22 cellular contexts compared by ENCODE assay signal in genomic region chr18:26640541-26640940, GRCh38.
DNase-seq lines count a peak whose midpoint lies in the region; ATAC-seq and TF ChIP-seq lines count a peak whose summit lies in the region.
"Had no signal": no experiment of that assay in that cellular context is flagged by ENCODE, and none has a peak within 500 bp of the region (broad histone marks: within the 10 kb centered on the region; RNA-seq: fewer than 3 reads in every experiment).

No MANE protein-coding gene starts in this region.

- H3K4me1 ChIP-seq in lower lobe of right lung, result no peaks in the 10 kb centered on the region
- H3K4me1 ChIP-seq: A549, BE2C had no signal

- peak overlapping the region; percentile 68 for H3K27ac ChIP-seq in angular gyrus (ENCODE audit: low read depth, low read length)
- peak overlapping the region in 44 of 59 donors; percentile 1 to 79 (median 64) for H3K27ac ChIP-seq in dorsolateral prefrontal cortex
- H3K27ac ChIP-seq in lower lobe of right lung, result no peak overlapping the region
- H3K27ac ChIP-seq: A549 had no signal

- TF ChIP-seq CTCF in dorsolateral prefrontal cortex (IDR thresholded peaks at IDR 0.05 in 54 of 56, conservative IDR thresholded peaks at IDR 0.05 in 2 of 56; ENCODE audit: low read depth in 1 of 56, partially characterized antibody in 56 of 56) (no peak), lower lobe of right lung (IDR thresholded peaks at IDR 0.05) (no peak)

- intact Hi-C loops in dorsolateral prefrontal cortex (cut with DNase I), result loop anchor here in 1 of 2 donors (5.0 kb wide), 1 partner anchor 88 kb away; no protein-coding TSS in a partner anchor
- intact Hi-C loops in lower lobe of right lung (cut with DNase I), result no loop called here

- H3K27me3 ChIP-seq in dorsolateral prefrontal cortex (no peaks in the 10 kb centered on the region), lower lobe of right lung (ENCODE audit: low read depth) (no peaks in the 10 kb centered on the region)
- H3K27me3 ChIP-seq: BE2C; BLaER1 treated with 17β-estradiol and CSF1 and Interleukin-3, amounts not matched to agents 10 nM and 100 nM had no signal

- ATAC-seq in lower lobe of right lung, result peak; percentile 51 to 61
- no peak for ATAC-seq in HG02759 (IDR thresholded peaks at IDR 0.05; ENCODE audit: unreplicated experiment)
- no peak for ATAC-seq in GM18868 (IDR thresholded peaks at IDR 0.05; ENCODE audit: unreplicated experiment)
- ATAC-seq: A549, GM12878 had no signal

- no peaks in the 10 kb centered on the region for H3K36me3 ChIP-seq in lower lobe of right lung
- H3K36me3 ChIP-seq: BE2C; BLaER1 treated with 17β-estradiol and CSF1 and Interleukin-3, amounts not matched to agents 10 nM and 100 nM had no signal

- no peak overlapping the region for H3K4me3 ChIP-seq in dorsolateral prefrontal cortex
- H3K4me3 ChIP-seq in lower lobe of right lung, result no peak overlapping the region
- H3K4me3 ChIP-seq: A549; BLaER1 treated with 17β-estradiol and CSF1 and Interleukin-3, amounts not matched to agents 10 nM and 100 nM; GM12878 had no signal

- H3K9me3 ChIP-seq in lower lobe of right lung, result no peaks in the 10 kb centered on the region
- H3K9me3 ChIP-seq: A549; BE2C; BLaER1 treated with 17β-estradiol and CSF1 and Interleukin-3, amounts not matched to agents 10 nM and 100 nM had no signal

- DNase-seq in dorsolateral prefrontal cortex (peak in 2 of 10 donors; percentile 28 to 38), lower lobe of right lung (no peak), NCI-H1092 (lab: John Stamatoyannopoulos, UW) (no peak)
- DNase-seq: 8988T; ACHN; AML-193; BE2C; CD4-positive, alpha-beta T cell; CD8-positive, alpha-beta memory T cell; DMS 273 treated with DMSO at 0.1 percent for 48 hours; DMS79; EL; GDM1; GOT3; H7; HCEC 1CT had no signal

Comparison
In these comparisons a context has a peak if more than half of its experiments do, and no peak if none do; other contexts are left out.
1. ATAC-seq: peak in lower lobe of right lung (2 of 2); none in HG02759 (single experiment) and GM18868 (single experiment).